15 cellular contexts compared by ENCODE assay signal in the genomic region with DNA sequence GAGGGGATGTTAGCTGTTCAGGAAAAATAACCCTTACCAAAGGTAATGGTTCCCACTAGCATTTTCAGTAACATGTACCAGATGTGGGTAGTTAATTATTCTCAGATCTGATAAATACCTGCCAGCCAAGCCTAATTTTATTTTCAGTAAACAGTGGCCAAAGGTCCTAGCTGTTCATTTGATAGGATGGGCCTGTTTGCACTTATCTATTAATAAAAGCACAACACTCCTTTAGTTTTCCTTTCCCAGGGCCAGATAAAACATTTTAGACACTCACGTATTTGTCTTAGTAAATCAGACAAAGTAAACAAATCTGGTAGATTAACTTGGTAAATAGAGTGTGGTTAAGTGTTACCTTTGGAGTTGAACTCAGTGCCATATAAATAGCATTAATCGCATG.
A peak's percentile ranks its signal among the peaks of the same experiment; 100 is the strongest.
DNase-seq lines count a peak whose midpoint lies in the region; ATAC-seq and TF ChIP-seq lines count a peak whose summit lies in the region.
"Had no signal": no experiment of that assay in that cellular context is flagged by ENCODE, and none has a peak within 500 bp of the region (broad histone marks: within the 10 kb centered on the region; RNA-seq: fewer than 3 reads in every experiment).

No MANE protein-coding gene starts in this region.

- no peaks in the 10 kb centered on the region for H3K27me3 ChIP-seq in Panc1 (ENCODE audit: control insufficient read depth, insufficient read depth, low read length)
- H3K27me3 ChIP-seq in liver (ENCODE audit: control insufficient read depth in 4 of 4, insufficient read depth in 4 of 4, low read length in 3 of 4) = no peaks in the 10 kb centered on the region
- no peaks in the 10 kb centered on the region for H3K27me3 ChIP-seq in stomach smooth muscle (ENCODE audit: control insufficient read depth in 1 of 2, insufficient read depth in 2 of 2, low read length in 2 of 2)

- peaks cover 6% of the 10 kb centered on the region; the same call in 1 of the 2 replicates for H3K4me1 ChIP-seq in Panc1 (ENCODE audit: control insufficient read depth, insufficient read depth, low read length)
- peaks cover 6 to 35% (median 20%) of the 10 kb centered on the region in 4 donors for H3K4me1 ChIP-seq in liver (ENCODE audit: control insufficient read depth in 4 of 4, insufficient read depth in 4 of 4, low read length in 3 of 4)
- peaks cover 15% of the 10 kb centered on the region for H3K4me1 ChIP-seq in stomach smooth muscle (ENCODE audit: control insufficient read depth, insufficient read depth, low read length)

- peak; percentile 65 to 68 for TF ChIP-seq RAD21 in liver (IDR thresholded peaks at IDR 0.05)

- H3K9me3 ChIP-seq in Panc1 (ENCODE audit: control insufficient read depth, insufficient read depth, low read depth, low read length) (no peaks in the 10 kb centered on the region), liver (ENCODE audit: control insufficient read depth in 4 of 4, low read length in 3 of 4) (no peaks in the 10 kb centered on the region), stomach smooth muscle (ENCODE audit: control insufficient read depth in 2 of 2, low read length in 2 of 2) (no peaks in the 10 kb centered on the region)

- peak; percentile 19 for DNase-seq in H4 (ENCODE audit: low spot score)
- DNase-seq in Panc1 (ENCODE audit: low read depth, low spot score) = no peak
- DNase-seq in foreskin melanocyte = no peak
- DNase-seq in NCI-H526 treated with DMSO at 0.1 percent for 48 hours (lab: John Stamatoyannopoulos, UW) = no peak
- no peak for DNase-seq in effector CD4-positive, alpha-beta T cell
- DNase-seq: activated CD4-positive, CD25-positive, alpha-beta regulatory T cell; GF-D8; HFFc6; NCI-H1436 treated with DMSO at 0.1 percent for 48 hours; NCI-H526; stimulated activated naive CD4-positive, alpha-beta T cell treated with Interleukin-2 at 50 U/mL for 16 hours had no signal

- in situ Hi-C loops in Panc1 (cut with HindIII; ENCODE audit: low pct_unique_long_range_greater_than_20kb, low sequenced_read_pairs) = no loop called here

- peak; percentile 63; the same call in 1 of the 2 replicates for ATAC-seq in Panc1
- no peak for ATAC-seq in GM21723 (IDR thresholded peaks at IDR 0.05; ENCODE audit: unreplicated experiment)

- H3K36me3 ChIP-seq in Panc1 (ENCODE audit: control insufficient read depth, insufficient read depth, low read length) (no peaks in the 10 kb centered on the region), liver (ENCODE audit: control insufficient read depth in 4 of 4, insufficient read depth in 3 of 4, low read depth in 1 of 4, low read length in 3 of 4) (no peaks in the 10 kb centered on the region), stomach smooth muscle (ENCODE audit: control insufficient read depth in 2 of 2, insufficient read depth in 2 of 2, low read length in 2 of 2) (no peaks in the 10 kb centered on the region)

- BruUV-seq in Panc1 (replicated peaks; lab: Mats Ljungman, UMichigan) = no TSS peak

- CTCF ChIA-PET in Panc1 (lab: Charles Lee) = no interaction called here

- POLR2A ChIA-PET in Panc1 (lab: Charles Lee) = no interaction called here

- intact Hi-C loops in Panc1 (cut with micrococcal nuclease; ENCODE audit: unreplicated experiment) = no loop called here

- WGBS in liver = 19% methylated on average over 2 of the region's 2 CpGs

- TF ChIP-seq CTCF in Panc1 (IDR thresholded peaks at IDR 0.05) = no peak
- no peak for TF ChIP-seq CTCF in liver (IDR thresholded peaks at IDR 0.05; ENCODE audit: low read depth, low read length, missing input control)

- H3K4me3 ChIP-seq in Panc1 (ENCODE audit: low read depth in 2 of 2, low read length in 2 of 2) (no peak overlapping the region), liver (ENCODE audit: low read depth in 1 of 3, low read length in 3 of 3) (no peak overlapping the region), stomach smooth muscle (ENCODE audit: low read length in 2 of 2) (peak overlapping the region in 1 of 2 donors; percentile 13)

- H3K27ac ChIP-seq in Panc1 (ENCODE audit: low read length) (peak overlapping the region; percentile 76), liver (ENCODE audit: low read depth in 1 of 2, low read length in 2 of 2) (peak overlapping the region; percentile 92 to 94), stomach smooth muscle (ENCODE audit: low read length) (peak overlapping the region; percentile 50)
- H3K27ac ChIP-seq: C4-2B had no signal

- peak overlapping the region in 1 of 2 donors; percentile 80 for H3K9ac ChIP-seq in liver (ENCODE audit: low read depth in 1 of 2, low read length in 2 of 2)
- H3K9ac ChIP-seq in stomach smooth muscle (ENCODE audit: low read length in 2 of 2) = no peak overlapping the region

TF ChIP-seq in liver, 16 proteins besides CTCF, POLR2A, EP300 and RAD21:
- TF ChIP-seq HNF4A (conservative IDR thresholded peaks at IDR 0.05) = peak; percentile 74 to 87
- TF ChIP-seq, protein P1, sequence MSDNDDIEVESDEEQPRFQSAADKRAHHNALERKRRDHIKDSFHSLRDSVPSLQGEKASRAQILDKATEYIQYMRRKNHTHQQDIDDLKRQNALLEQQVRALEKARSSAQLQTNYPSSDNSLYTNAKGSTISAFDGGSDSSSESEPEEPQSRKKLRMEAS (IDR thresholded peaks at IDR 0.05) = peak; percentile 72
- peak; percentile 99 for TF ChIP-seq FOXA2 (IDR thresholded peaks at IDR 0.05)
- peak; percentile 48 for TF ChIP-seq HNF4G (IDR thresholded peaks at IDR 0.05)
- TF ChIP-seq SP1 (IDR thresholded peaks at IDR 0.05) = peak; percentile 87
- no peak for TF ChIP-seq TAF1 (conservative IDR thresholded peaks at IDR 0.05)
- TF ChIP-seq, protein P2, sequence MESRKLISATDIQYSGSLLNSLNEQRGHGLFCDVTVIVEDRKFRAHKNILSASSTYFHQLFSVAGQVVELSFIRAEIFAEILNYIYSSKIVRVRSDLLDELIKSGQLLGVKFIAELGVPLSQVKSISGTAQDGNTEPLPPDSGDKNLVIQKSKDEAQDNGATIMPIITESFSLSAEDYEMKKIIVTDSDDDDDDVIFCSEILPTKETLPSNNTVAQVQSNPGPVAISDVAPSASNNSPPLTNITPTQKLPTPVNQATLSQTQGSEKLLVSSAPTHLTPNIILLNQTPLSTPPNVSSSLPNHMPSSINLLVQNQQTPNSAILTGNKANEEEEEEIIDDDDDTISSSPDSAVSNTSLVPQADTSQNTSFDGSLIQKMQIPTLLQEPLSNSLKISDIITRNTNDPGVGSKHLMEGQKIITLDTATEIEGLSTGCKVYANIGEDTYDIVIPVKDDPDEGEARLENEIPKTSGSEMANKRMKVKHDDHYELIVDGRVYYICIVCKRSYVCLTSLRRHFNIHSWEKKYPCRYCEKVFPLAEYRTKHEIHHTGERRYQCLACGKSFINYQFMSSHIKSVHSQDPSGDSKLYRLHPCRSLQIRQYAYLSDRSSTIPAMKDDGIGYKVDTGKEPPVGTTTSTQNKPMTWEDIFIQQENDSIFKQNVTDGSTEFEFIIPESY (IDR thresholded peaks at IDR 0.05) = peak; percentile 70
- TF ChIP-seq YY1 (IDR thresholded peaks at IDR 0.05) = peak; percentile 92
- TF ChIP-seq, protein P3, sequence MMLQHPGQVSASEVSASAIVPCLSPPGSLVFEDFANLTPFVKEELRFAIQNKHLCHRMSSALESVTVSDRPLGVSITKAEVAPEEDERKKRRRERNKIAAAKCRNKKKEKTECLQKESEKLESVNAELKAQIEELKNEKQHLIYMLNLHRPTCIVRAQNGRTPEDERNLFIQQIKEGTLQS (IDR thresholded peaks at IDR 0.05) = peak; percentile 16
- TF ChIP-seq JUND (IDR thresholded peaks at IDR 0.05) = peak in 1 of 2 donors; percentile 90
- no peak for TF ChIP-seq NR2F2 (IDR thresholded peaks at IDR 0.05)
- TF ChIP-seq, protein P4, sequence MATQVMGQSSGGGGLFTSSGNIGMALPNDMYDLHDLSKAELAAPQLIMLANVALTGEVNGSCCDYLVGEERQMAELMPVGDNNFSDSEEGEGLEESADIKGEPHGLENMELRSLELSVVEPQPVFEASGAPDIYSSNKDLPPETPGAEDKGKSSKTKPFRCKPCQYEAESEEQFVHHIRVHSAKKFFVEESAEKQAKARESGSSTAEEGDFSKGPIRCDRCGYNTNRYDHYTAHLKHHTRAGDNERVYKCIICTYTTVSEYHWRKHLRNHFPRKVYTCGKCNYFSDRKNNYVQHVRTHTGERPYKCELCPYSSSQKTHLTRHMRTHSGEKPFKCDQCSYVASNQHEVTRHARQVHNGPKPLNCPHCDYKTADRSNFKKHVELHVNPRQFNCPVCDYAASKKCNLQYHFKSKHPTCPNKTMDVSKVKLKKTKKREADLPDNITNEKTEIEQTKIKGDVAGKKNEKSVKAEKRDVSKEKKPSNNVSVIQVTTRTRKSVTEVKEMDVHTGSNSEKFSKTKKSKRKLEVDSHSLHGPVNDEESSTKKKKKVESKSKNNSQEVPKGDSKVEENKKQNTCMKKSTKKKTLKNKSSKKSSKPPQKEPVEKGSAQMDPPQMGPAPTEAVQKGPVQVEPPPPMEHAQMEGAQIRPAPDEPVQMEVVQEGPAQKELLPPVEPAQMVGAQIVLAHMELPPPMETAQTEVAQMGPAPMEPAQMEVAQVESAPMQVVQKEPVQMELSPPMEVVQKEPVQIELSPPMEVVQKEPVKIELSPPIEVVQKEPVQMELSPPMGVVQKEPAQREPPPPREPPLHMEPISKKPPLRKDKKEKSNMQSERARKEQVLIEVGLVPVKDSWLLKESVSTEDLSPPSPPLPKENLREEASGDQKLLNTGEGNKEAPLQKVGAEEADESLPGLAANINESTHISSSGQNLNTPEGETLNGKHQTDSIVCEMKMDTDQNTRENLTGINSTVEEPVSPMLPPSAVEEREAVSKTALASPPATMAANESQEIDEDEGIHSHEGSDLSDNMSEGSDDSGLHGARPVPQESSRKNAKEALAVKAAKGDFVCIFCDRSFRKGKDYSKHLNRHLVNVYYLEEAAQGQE (IDR thresholded peaks at IDR 0.05) = peak; percentile 69
- TF ChIP-seq FOXA1 (IDR thresholded peaks at IDR 0.05) = peak; percentile 96
- TF ChIP-seq RXRA (IDR thresholded peaks at IDR 0.05) = peak; percentile 70 to 93
- peak in 1 of 2 donors; percentile 63 for TF ChIP-seq EGR1 (IDR thresholded peaks at IDR 0.05; ENCODE audit: low read depth in 2 of 2)
- no peak for TF ChIP-seq GABPA (IDR thresholded peaks at IDR 0.05 in 1 of 2, conservative IDR thresholded peaks at IDR 0.05 in 1 of 2)
